26 cellular contexts compared by ENCODE assay signal in genomic region chr1:192945417-192946130, GRCh38.
"Had no signal": no experiment of that assay in that cellular context is flagged by ENCODE, and none has a peak within 500 bp of the region (broad histone marks: within the 10 kb centered on the region; RNA-seq: fewer than 3 reads in every experiment).

No MANE protein-coding gene starts in this region.

- H3K36me3 ChIP-seq: colonic mucosa, esophagus muscularis mucosa, lower lobe of right lung, right atrium auricular region, tibial artery had no signal

- FAIRE-seq: frontal cortex, keratinocyte, urothelium cell line had no signal

- H3K27ac Mint-ChIP-seq: dendritic cell treated with granulocyte-macrophage colony-stimulating factor and Interleukin-4, amounts not matched to agents 40 ng/mL and 50 ng/mL, for 4 days; endodermal cell; natural killer cell; progenitor cell of endocrine pancreas; type B pancreatic cell had no signal

- H3K36me3 Mint-ChIP-seq: type B pancreatic cell had no signal

- H3K4me3 ChIP-seq: colonic mucosa, esophagus muscularis mucosa, lower lobe of right lung, right atrium auricular region, smooth muscle cell, testis, tibial artery had no signal

- H3K9ac ChIP-seq: parathyroid adenoma had no signal

- H3K4me2 ChIP-seq: smooth muscle cell had no signal

- DNase-seq: colonic mucosa; effector CD8-positive, alpha-beta T cell; endodermal cell; left ventricle myocardium superior; lower lobe of right lung; natural killer cell; stimulated activated CD4-positive, alpha-beta T cell treated with anti-CD3 and anti-CD28 coated beads, Interleukin-12 subunit alpha, Interleukin-12 subunit beta, amount 100 ng/mL, for 4 hours; stimulated activated CD4-positive, alpha-beta T cell treated with anti-CD3 and anti-CD28 coated beads, Interleukin-1b, Interleukin-23, amount 100 ng/mL, for 48 hours; stimulated activated CD4-positive, alpha-beta T cell treated with anti-CD3 and anti-CD28 coated beads, Interleukin-4, amount 100 ng/mL, for 1 hour; stimulated activated CD8-positive, alpha-beta memory T cell treated with anti-CD3 and anti-CD28 coated beads, Interleukin-4, amount 100 ng/mL, for 48 hours; stimulated activated naive CD4-positive, alpha-beta T cell treated with Interleukin-2 at 50 U/mL for 16 hours; substantia nigra; testis; tibial artery had no signal

- ATAC-seq: left ventricle myocardium superior, lower lobe of right lung, sciatic nerve had no signal

- H2AFZ ChIP-seq: parathyroid adenoma had no signal

- H3K4me3 Mint-ChIP-seq: dendritic cell treated with granulocyte-macrophage colony-stimulating factor and Interleukin-4, amounts not matched to agents 40 ng/mL and 50 ng/mL, for 4 days; endodermal cell; natural killer cell; neural crest cell; type B pancreatic cell had no signal

- H3K27me3 Mint-ChIP-seq: dendritic cell treated with granulocyte-macrophage colony-stimulating factor and Interleukin-4, amounts not matched to agents 40 ng/mL and 50 ng/mL, for 4 days; progenitor cell of endocrine pancreas; type B pancreatic cell had no signal

- H3K27ac ChIP-seq: colonic mucosa, esophagus muscularis mucosa, lower lobe of right lung, parathyroid adenoma, right atrium auricular region, testis, tibial artery had no signal

- H3K4me1 Mint-ChIP-seq: neural crest cell had no signal

- H3K4me1 ChIP-seq: colonic mucosa, lower lobe of right lung, parathyroid adenoma, right atrium auricular region, testis, tibial artery had no signal

- H3K79me2 ChIP-seq: parathyroid adenoma had no signal

- H3K27me3 ChIP-seq: colonic mucosa, esophagus muscularis mucosa, right atrium auricular region, testis, tibial artery had no signal

- H3K9me3 ChIP-seq: colonic mucosa, esophagus muscularis mucosa, lower lobe of right lung, right atrium auricular region, testis, tibial artery had no signal

- H3K9me3 Mint-ChIP-seq: dendritic cell treated with granulocyte-macrophage colony-stimulating factor and Interleukin-4, amounts not matched to agents 40 ng/mL and 50 ng/mL, for 4 days; endodermal cell; natural killer cell; type B pancreatic cell had no signal
